8 cellular contexts compared by ENCODE assay signal in the genomic region with DNA sequence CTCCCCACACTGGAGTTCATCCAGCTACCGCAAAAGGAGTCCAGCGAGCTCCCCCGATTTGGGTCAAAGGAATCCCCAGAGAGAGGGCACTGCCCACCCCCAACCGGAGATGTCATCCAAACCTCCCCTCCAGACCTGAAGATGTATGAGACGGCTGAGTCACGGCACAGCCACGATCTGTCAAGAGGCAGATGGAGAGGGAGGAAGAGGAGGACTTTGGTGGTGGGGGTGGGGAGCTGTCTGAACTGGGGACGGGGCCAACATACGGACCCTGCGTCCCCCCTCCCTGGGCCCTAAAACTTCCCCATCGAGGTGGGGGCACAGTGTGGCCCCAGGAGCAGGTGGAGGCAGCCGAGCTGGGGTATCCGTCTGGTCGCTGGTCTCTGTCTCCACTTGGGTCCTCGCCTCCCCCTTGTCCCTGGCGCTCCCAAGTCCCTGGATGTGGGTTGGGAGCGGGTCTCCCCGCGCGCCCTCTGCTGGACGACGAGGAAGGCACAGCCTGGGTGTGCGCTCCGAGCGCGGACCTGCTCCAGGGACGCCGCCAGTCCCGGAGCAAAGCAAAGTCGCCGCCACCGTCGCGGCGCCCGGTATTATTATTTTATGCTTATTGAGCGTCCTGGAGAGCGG. TPM values are rescaled to one million over a fixed set of nuclear protein-coding genes. Genes with fewer than 3 reads are reported as not detected.
A peak's percentile ranks its signal among the peaks of the same experiment; 100 is the strongest.
DNase-seq lines count a peak whose midpoint lies in the region; ATAC-seq and TF ChIP-seq lines count a peak whose summit lies in the region.

No MANE protein-coding gene starts in this region.

- H3K4me1 ChIP-seq in PC-3 (ENCODE audit: insufficient read depth, low read length) (peaks cover 24% of the 10 kb centered on the region), vagina (peaks cover 33% of the 10 kb centered on the region)

- TF ChIP-seq CTCF in HL-60 (IDR thresholded peaks at IDR 0.05; ENCODE audit: insufficient read depth, low read length) (peak; percentile 64), PC-3 (conservative IDR thresholded peaks at IDR 0.05; ENCODE audit: low read depth, low read length) (peak; percentile 94), fibroblast of villous mesenchyme (IDR thresholded peaks at IDR 0.05; ENCODE audit: insufficient read depth, low read depth, low read length) (peak; percentile 77), nephron (IDR thresholded peaks at IDR 0.05; ENCODE audit: unreplicated experiment in 3 of 3) (peak; percentile 93 to 96 (median 95)), vagina (IDR thresholded peaks at IDR 0.05) (peak; percentile 13 to 70 (median 70))

- CTCF ChIA-PET in PC-3 (lab: Charles Lee): no interaction called here

- H3K79me2 ChIP-seq in PC-3 (ENCODE audit: low read length): no peaks in the 10 kb centered on the region

- H3K36me3 ChIP-seq in PC-3 (ENCODE audit: low read depth, low read length) (no peaks in the 10 kb centered on the region), vagina (no peaks in the 10 kb centered on the region)

- H3K27me3 ChIP-seq in HL-60 (ENCODE audit: insufficient read depth, poor library complexity, severe bottlenecking) (peaks cover 43% of the 10 kb centered on the region), PC-3 (ENCODE audit: low read length) (peaks cover 31% of the 10 kb centered on the region), vagina (peaks cover 15% of the 10 kb centered on the region)

- no peak overlapping the region for H3K27ac ChIP-seq in HL-60 (replicated peaks)
- no peak overlapping the region for H3K27ac ChIP-seq in PC-3 (ENCODE audit: low read length)
- H3K27ac ChIP-seq in vagina: no peak overlapping the region

- BruUV-seq in PC-3 (replicated peaks; lab: Mats Ljungman, UMichigan): no TSS peak

- peaks cover 96% of the 10 kb centered on the region for H3K27me3 Mint-ChIP-seq in nephron (ENCODE audit: low read depth)

- H3K9me3 ChIP-seq in PC-3 (ENCODE audit: low read length) (no peaks in the 10 kb centered on the region), vagina (no peaks in the 10 kb centered on the region)

- H3K9me2 ChIP-seq in PC-3 (replicated peaks; ENCODE audit: low read length): no peaks in the 10 kb centered on the region

- TF ChIP-seq POLR2A in vagina (IDR thresholded peaks at IDR 0.05): no peak

- H3K4me3 ChIP-seq in HL-60 (replicated peaks; ENCODE audit: insufficient read depth, low read length): peak overlapping the region; percentile 23; the same call in 1 of the 2 replicates
- H3K4me3 ChIP-seq in PC-3 (ENCODE audit: low read length): peak overlapping the region; percentile 71
- peak overlapping the region; percentile 51 for H3K4me3 ChIP-seq in fibroblast of villous mesenchyme (ENCODE audit: low read depth, low read length)
- peak overlapping the region; percentile 5 to 36 for H3K4me3 ChIP-seq in vagina

- no peaks in the 10 kb centered on the region for H3F3A ChIP-seq in PC-3 (ENCODE audit: low read length, unreplicated experiment)

- POLR2A ChIA-PET in PC-3 (lab: Charles Lee; ENCODE audit: unreplicated experiment): no interaction called here

- no peak overlapping the region for H3K4me3 Mint-ChIP-seq in nephron

- DNase-seq in DMS153 (lab: John Stamatoyannopoulos, UW) (peak; percentile 45), HL-60 (ENCODE audit: low read depth in 1 of 2, low spot score in 1 of 2) (peak in 1 of 2 experiments; percentile 63), PC-3 (peak; percentile 93), fibroblast of villous mesenchyme (ENCODE audit: low read depth) (peak; percentile 73), vagina (ENCODE audit: extremely low spot score in 2 of 2) (no peak), SKM-1 treated with dmso at 0.1 percent for 144 hours (lab: John Stamatoyannopoulos, UW; ENCODE audit: unreplicated experiment) (no peak)
- DNase-seq in activated T-helper 9 cell treated with anti-CD3 and anti-CD28 coated beads, Interleukin-2, amount 50 U/mL, for 16 hours (ENCODE audit: low read depth): peak; percentile 52

- intact Hi-C loops in PC-3 (cut with micrococcal nuclease): loop anchor here (1.0 kb wide), 1 partner anchor 20 kb away; no protein-coding TSS in a partner anchor
- intact Hi-C loops in vagina (cut with DNase I): no loop called here

- H4K20me1 ChIP-seq in PC-3 (ENCODE audit: low read length): no peaks in the 10 kb centered on the region

- ATAC-seq in PC-3: peak; percentile 91

- H3K9ac ChIP-seq in PC-3 (ENCODE audit: low read length): no peak overlapping the region

- H3K27ac Mint-ChIP-seq in nephron: no peak overlapping the region

- no peaks in the 10 kb centered on the region for H3K36me3 Mint-ChIP-seq in nephron (ENCODE audit: low read depth)

- H3K9me3 Mint-ChIP-seq in nephron: no peaks in the 10 kb centered on the region

- H3K4me2 ChIP-seq in PC-3 (ENCODE audit: low read length): peak overlapping the region; percentile 95

- peak overlapping the region; percentile 92 for H2AFZ ChIP-seq in PC-3 (ENCODE audit: low read length)

- peaks cover 20% of the 10 kb centered on the region for H3K4me1 Mint-ChIP-seq in nephron

RNA-seq across cellular contexts. Expression of a gene that starts 3.8 kb away (rescaled TPM):
- total RNA-seq in PC-3 (2014; rRNA removed) (2.8 and 3.1 TPM in 2 replicates), fibroblast of villous mesenchyme (3.9 and 4.8 TPM in 2 replicates), vagina (16.7 TPM)

RNA-seq across cellular contexts. Expression of a gene that starts 20.8 kb away (rescaled TPM):
- total RNA-seq in PC-3 (2014; rRNA removed) (560 and 709 TPM in 2 replicates), fibroblast of villous mesenchyme (140 and 164 TPM in 2 replicates), vagina (112 TPM)

RNA-seq across cellular contexts. Expression of a gene that starts 43.8 kb away (rescaled TPM):
- total RNA-seq in PC-3 (2014; rRNA removed): 177 and 201 TPM in 2 replicates
- total RNA-seq in fibroblast of villous mesenchyme: 83.8 and 96.6 TPM in 2 replicates
- 115 TPM for total RNA-seq in vagina

Comparison
In these comparisons a context has a peak if more than half of its experiments do, and no peak if none do; other contexts are left out.
1. DNase-seq: peak in DMS153 (single experiment), PC-3 (single experiment), activated T-helper 9 cell treated with anti-CD3 and anti-CD28 coated beads, Interleukin-2, amount 50 U/mL, for 16 hours (single experiment) and fibroblast of villous mesenchyme (single experiment); none in vagina (0 of 2) and SKM-1 treated with dmso at 0.1 percent for 144 hours (single experiment).
2. H3K4me3 ChIP-seq: peak in every context shown above with its lines; median percentile 71 in PC-3; 51 in fibroblast of villous mesenchyme; 23 in HL-60; 20 in vagina.
3. Peak in every context shown above with its lines, with median percentiles within 50 percentile points of each other: CTCF ChIP-seq.